9 cellular contexts compared by ENCODE assay signal in the genomic region with DNA sequence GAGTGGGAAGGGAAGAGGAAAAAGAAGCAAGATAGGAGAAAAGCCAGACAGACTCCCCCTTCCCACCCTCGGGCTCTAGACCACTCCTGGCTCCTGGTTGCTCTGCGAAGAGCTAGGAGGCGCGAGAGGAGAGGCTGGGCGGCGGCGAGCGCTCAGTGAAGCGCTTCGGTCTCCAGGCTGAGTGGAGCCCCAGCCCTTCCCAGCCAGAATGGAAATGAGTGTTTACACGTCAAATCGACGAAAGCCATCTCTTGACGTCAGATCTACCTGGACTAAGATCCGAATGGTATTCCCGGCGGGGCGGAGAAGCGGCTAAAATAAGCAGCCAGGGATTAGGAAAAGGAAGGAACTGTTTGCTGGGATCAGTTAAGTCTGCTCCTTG. TPM values are rescaled to one million over a fixed set of nuclear protein-coding genes. Genes with fewer than 3 reads are reported as not detected.
A peak's percentile ranks its signal among the peaks of the same experiment; 100 is the strongest.
DNase-seq lines count a peak whose midpoint lies in the region; ATAC-seq and TF ChIP-seq lines count a peak whose summit lies in the region.
"Had no signal": no experiment of that assay in that cellular context is flagged by ENCODE, and none has a peak within 500 bp of the region (broad histone marks: within the 10 kb centered on the region; RNA-seq: fewer than 3 reads in every experiment).

Gene PCSK1, minus strand, starts transcription at position 183 of the 382 bp plus-strand sequence. CDS start 206 bp downstream, outside the sequence.

- H3K36me3 Mint-ChIP-seq in activated T-helper 17 cell treated with anti-CD3 and anti-CD28 coated beads, Interleukin-2, amount 50 U/mL, for 72 hours (ENCODE audit: low read depth) = no peaks in the 10 kb centered on the region

- WGBS in prostate gland = 3% methylated on average over 19 of the region's 19 CpGs

- peaks cover 18% of the 10 kb centered on the region for H3K27me3 ChIP-seq in A673 (replicated peaks; ENCODE audit: insufficient read depth, low read depth, low read length, poor library complexity)
- H3K27me3 ChIP-seq in prostate gland (replicated peaks; ENCODE audit: insufficient read depth) = peaks cover 13% of the 10 kb centered on the region

- H3K36me3 ChIP-seq in A673 (ENCODE audit: insufficient read depth, low read length, poor library complexity, severe bottlenecking) (no peaks in the 10 kb centered on the region), prostate gland (no peaks in the 10 kb centered on the region)

- CTCF ChIA-PET in A673 (lab: Charles Lee) = no interaction called here

- peaks cover 21% of the 10 kb centered on the region for H3K4me1 Mint-ChIP-seq in activated T-helper 17 cell treated with anti-CD3 and anti-CD28 coated beads, Interleukin-2, amount 50 U/mL, for 72 hours

- no peak for TF ChIP-seq POLR2A in prostate gland (IDR thresholded peaks at IDR 0.05)

- H3K27ac Mint-ChIP-seq in activated T-helper 17 cell treated with anti-CD3 and anti-CD28 coated beads, Interleukin-2, amount 50 U/mL, for 72 hours = no peak within 1 kb of the TSS

- H3K4me1 ChIP-seq in A673 (ENCODE audit: insufficient read depth, low read length, poor library complexity, severe bottlenecking) = peaks cover 12% of the 10 kb centered on the region
- H3K4me1 ChIP-seq in prostate gland (replicated peaks) = no peaks in the 10 kb centered on the region

- H3K4me3 ChIP-seq in A673 (ENCODE audit: low read depth, low read length, poor library complexity, severe bottlenecking) = peak within 1 kb of the TSS; percentile 44
- no peak within 1 kb of the TSS for H3K4me3 ChIP-seq in prostate gland

- peaks cover 9% of the 10 kb centered on the region for H3K9me3 Mint-ChIP-seq in activated T-helper 17 cell treated with anti-CD3 and anti-CD28 coated beads, Interleukin-2, amount 50 U/mL, for 72 hours

- no peaks in the 10 kb centered on the region for H3K9me3 ChIP-seq in A673 (ENCODE audit: low read depth, low read length, poor library complexity, severe bottlenecking)
- H3K9me3 ChIP-seq in prostate gland = no peaks in the 10 kb centered on the region

- no peak for TF ChIP-seq CTCF in A673 (conservative IDR thresholded peaks at IDR 0.05; ENCODE audit: low read depth, low read length)
- TF ChIP-seq CTCF in prostate gland (IDR thresholded peaks at IDR 0.05) = no peak

- peak; percentile 44 for DNase-seq in A673 (ENCODE audit: low spot score)
- peak; percentile 94 to 98 for DNase-seq in SHP77 (lab: John Stamatoyannopoulos, UW)
- peak; percentile 57 for DNase-seq in islet precursor cell
- no peak for DNase-seq in activated T-cell treated with anti-CD3 and anti-CD28 coated beads for 4 hours
- DNase-seq in activated CD4-positive, CD25-positive, alpha-beta regulatory T cell (lab: John Stamatoyannopoulos, UW) = no peak
- no peak for DNase-seq in prostate gland (ENCODE audit: low spot score)
- DNase-seq: stimulated activated CD4-positive, alpha-beta T cell treated with anti-CD3 and anti-CD28 coated beads, Interleukin-4, amount 100 ng/mL, for 4 hours had no signal

- H3K27me3 Mint-ChIP-seq in activated T-helper 17 cell treated with anti-CD3 and anti-CD28 coated beads, Interleukin-2, amount 50 U/mL, for 72 hours = peaks cover 76% of the 10 kb centered on the region

- H3K27ac ChIP-seq in A673 (ENCODE audit: low read depth, low read length, poor library complexity, severe bottlenecking) (no peak within 1 kb of the TSS), prostate gland (no peak within 1 kb of the TSS)

- BruUV-seq in A673 (replicated peaks; lab: Mats Ljungman, UMichigan) = no TSS peak

- POLR2A ChIA-PET in A673 (lab: Charles Lee; ENCODE audit: low non-redundant PET) = no interaction called here

- H3K4me3 Mint-ChIP-seq in activated T-helper 17 cell treated with anti-CD3 and anti-CD28 coated beads, Interleukin-2, amount 50 U/mL, for 72 hours = no peak within 1 kb of the TSS

- intact Hi-C loops in A673 (cut with micrococcal nuclease; ENCODE audit: unreplicated experiment) = loop anchor here (5.0 kb wide), 2 partner anchors 49 to 174 kb away; no protein-coding TSS in a partner anchor
- intact Hi-C loops in prostate gland (cut with DNase I) = no loop called here

- ATAC-seq in HG03442 (IDR thresholded peaks at IDR 0.05; ENCODE audit: unreplicated experiment) = peak; percentile 13
- no peak for ATAC-seq in activated T-helper 17 cell treated with anti-CD3 and anti-CD28 coated beads, Interleukin-2, amount 50 U/mL, for 72 hours (replicated peaks)

RNA-seq across cellular contexts. Expression of gene PCSK1, which starts in this region (rescaled TPM):
- total RNA-seq in A673 (2021) (0.87 and 0.92 TPM in 2 replicates), prostate gland (under 1 TPM; 0.14 to 0.34 TPM)
- not detected for total RNA-seq in activated T-helper 17 cell treated with anti-CD3 and anti-CD28 coated beads, Interleukin-2, amount 50 U/mL, for 72 hours

Comparison
In these comparisons a context has a peak if more than half of its experiments do, and no peak if none do; other contexts are left out.
1. Peak in DNase-seq and H3K4me3 ChIP-seq in A673; RNA of the gene not detected or under 1 TPM.
2. DNase-seq: peak in SHP77 (2 of 2) and islet precursor cell (single experiment); none in activated T-cell treated with anti-CD3 and anti-CD28 coated beads for 4 hours (single experiment), activated CD4-positive, CD25-positive, alpha-beta regulatory T cell (0 of 4) and prostate gland (single experiment).